ENCODE assay signal across 9 cellular contexts in the genomic region with DNA sequence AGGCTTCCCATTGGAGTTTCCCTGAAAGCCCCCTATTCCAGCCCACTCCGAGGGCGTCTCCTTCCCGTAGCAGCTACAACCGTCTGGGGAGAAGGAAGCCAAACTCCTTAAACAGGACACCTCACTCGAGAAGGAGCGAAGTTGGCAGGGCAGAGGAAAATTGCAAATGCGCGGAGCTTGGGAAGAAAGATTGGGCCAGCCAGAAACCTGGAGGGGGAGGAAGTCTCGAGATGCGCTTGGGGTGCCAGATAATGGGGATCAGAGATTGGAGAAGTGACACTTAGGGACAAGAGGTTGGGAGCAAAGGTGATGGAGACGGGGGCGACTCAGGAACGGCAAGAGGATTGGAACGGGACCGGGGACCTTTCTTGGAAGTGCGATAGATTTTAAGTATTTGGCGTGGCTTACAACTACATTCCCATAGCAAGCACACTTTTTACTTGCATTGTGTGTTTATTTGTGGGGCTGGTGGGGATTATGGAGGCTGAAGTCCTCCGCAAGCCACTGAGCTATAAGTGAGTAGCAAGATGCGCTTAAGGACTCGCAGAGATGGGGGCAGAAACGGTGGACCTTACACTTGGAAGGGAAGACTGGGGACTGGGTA. TPM values are rescaled to one million over a fixed set of nuclear protein-coding genes. Genes with fewer than 3 reads are reported as not detected.
A peak's percentile ranks its signal among the peaks of the same experiment; 100 is the strongest.
DNase-seq lines count a peak whose midpoint lies in the region; TF ChIP-seq lines count a peak whose summit lies in the region.
"Had no signal": no experiment of that assay in that cellular context is flagged by ENCODE, and none has a peak within 500 bp of the region (broad histone marks: within the 10 kb centered on the region; RNA-seq: fewer than 3 reads in every experiment).

No MANE protein-coding gene starts in this region.

- H3K27me3 Mint-ChIP-seq in osteocyte (ENCODE audit: unreplicated experiment), result peaks cover 85% of the 10 kb centered on the region

- no peak for TF ChIP-seq CTCF in GM13976 (IDR thresholded peaks at IDR 0.05; ENCODE audit: borderline replicate concordance, control extremely low read depth, extremely low read depth, insufficient read depth, missing control alignments)
- TF ChIP-seq CTCF in osteocyte (IDR thresholded peaks at IDR 0.05), result no peak
- TF ChIP-seq CTCF in transverse colon (IDR thresholded peaks at IDR 0.05), result no peak
- no peak for TF ChIP-seq CTCF in prostate gland (IDR thresholded peaks at IDR 0.05)

- peaks cover 37% of the 10 kb centered on the region for H3K4me1 ChIP-seq in ectodermal cell (ENCODE audit: control insufficient read depth, insufficient read depth, low read length)
- peaks cover 10 to 41% (median 33%) of the 10 kb centered on the region in 4 donors for H3K4me1 ChIP-seq in transverse colon
- H3K4me1 ChIP-seq in prostate gland (replicated peaks), result peaks cover 18% of the 10 kb centered on the region

- no peaks in the 10 kb centered on the region for H3K36me3 Mint-ChIP-seq in osteocyte (ENCODE audit: unreplicated experiment)

- no peak overlapping the region for H3K27ac Mint-ChIP-seq in osteocyte (ENCODE audit: unreplicated experiment)

- H3K4me3 Mint-ChIP-seq in osteocyte (ENCODE audit: unreplicated experiment), result peak overlapping the region; percentile 81

- in situ Hi-C loops in GM13976 (cut with MboI; ENCODE audit: low sequenced_read_pairs, unreplicated experiment), result no loop called here
- in situ Hi-C loops in transverse colon (cut with MboI; ENCODE audit: low pct_ligation_motif_present in 1 of 4, low pct_unique_long_range_greater_than_20kb in 1 of 4, low sequenced_read_pairs in 3 of 4), result no loop called here

- TF ChIP-seq POLR2A in transverse colon (IDR thresholded peaks at IDR 0.05) (no peak), prostate gland (IDR thresholded peaks at IDR 0.05) (no peak)

- peak overlapping the region; percentile 21 for H3K4me3 ChIP-seq in MG63
- peak overlapping the region; percentile 31 for H3K4me3 ChIP-seq in ectodermal cell (ENCODE audit: insufficient read depth, low read depth, low read length)
- H3K4me3 ChIP-seq in transverse colon, result peak overlapping the region in 2 of 4 donors; percentile 9 to 49
- peak overlapping the region in 1 of 2 donors; percentile 32 for H3K4me3 ChIP-seq in prostate gland

- 2 to 4% methylated on average over 17 to 20 of the region's 21 CpGs for WGBS in ectodermal cell, 2 experiments
- whole genome bisulfite sequencing in transverse colon (ENCODE audit: low coverage in 1 of 2), 2 donors, result 5 to 6% methylated on average over 11 to 20 of the region's 21 CpGs
- WGBS in prostate gland, result 4% methylated on average over 20 of the region's 21 CpGs

- H3K4me1 Mint-ChIP-seq in osteocyte (ENCODE audit: unreplicated experiment), result peaks cover 34% of the 10 kb centered on the region

- H3K9me3 Mint-ChIP-seq in osteocyte (ENCODE audit: unreplicated experiment), result no peaks in the 10 kb centered on the region

- DNase-seq in GM13976 (ENCODE audit: low spot score), result peak; percentile 27
- DNase-seq in MG63, result no peak
- no peak for DNase-seq in osteocyte (ENCODE audit: extremely low spot score, unreplicated experiment)
- no peak for DNase-seq in transverse colon
- no peak for DNase-seq in MV-4-11 (lab: John Stamatoyannopoulos, UW)
- DNase-seq in NK-92 (lab: John Stamatoyannopoulos, UW; ENCODE audit: unreplicated experiment), result no peak
- no peak for DNase-seq in prostate gland (ENCODE audit: low spot score)
- DNase-seq: activated CD4-positive, alpha-beta T cell treated with anti-CD3 and anti-CD28 coated beads for 1 hour had no signal

- H3K27me3 ChIP-seq in MG63 (peaks cover 44% of the 10 kb centered on the region), ectodermal cell (ENCODE audit: control insufficient read depth, insufficient read depth, low read length, poor library complexity, severe bottlenecking) (peaks cover 86% of the 10 kb centered on the region), transverse colon (peaks cover 93% of the 10 kb centered on the region), prostate gland (replicated peaks; ENCODE audit: insufficient read depth) (peaks cover 41% of the 10 kb centered on the region)

- H3K36me3 ChIP-seq in MG63, result no peaks in the 10 kb centered on the region
- H3K36me3 ChIP-seq in ectodermal cell (ENCODE audit: control insufficient read depth, insufficient read depth, low read length), result no peaks in the 10 kb centered on the region
- H3K36me3 ChIP-seq in transverse colon, result no peaks in the 10 kb centered on the region
- H3K36me3 ChIP-seq in prostate gland, result no peaks in the 10 kb centered on the region

- H3K9me3 ChIP-seq in MG63, result no peaks in the 10 kb centered on the region
- no peaks in the 10 kb centered on the region for H3K9me3 ChIP-seq in ectodermal cell (ENCODE audit: control insufficient read depth, low read length)
- H3K9me3 ChIP-seq in transverse colon, result no peaks in the 10 kb centered on the region
- no peaks in the 10 kb centered on the region for H3K9me3 ChIP-seq in prostate gland

- intact Hi-C loops in transverse colon (cut with DNase I; ENCODE audit: low total_unique reads) (no loop called here), prostate gland (cut with DNase I) (no loop called here)

- no peak overlapping the region for H3K27ac ChIP-seq in ectodermal cell (ENCODE audit: insufficient read depth, low read depth, low read length, poor library complexity, severe bottlenecking)
- no peak overlapping the region for H3K27ac ChIP-seq in transverse colon
- H3K27ac ChIP-seq in prostate gland, result no peak overlapping the region

- TF ChIP-seq EP300 in transverse colon (IDR thresholded peaks at IDR 0.05; ENCODE audit: low read depth), result no peak

RNA-seq across cellular contexts. Expression of gene HRK, which starts 0.9 kb away (rescaled TPM):
- total RNA-seq in MG63 (2014; rRNA removed; shearing (Covaris generic); ENCODE audit: low replicate concordance), result 0.16 TPM in 1 of 2 replicates, not detected in the other
- 0.39 TPM for polyA plus RNA-seq in ectodermal cell (2013, experiment 1 of 4)
- 0.57 TPM for polyA plus RNA-seq in ectodermal cell (2013, experiment 2 of 4)
- 0.21 TPM for polyA plus RNA-seq in ectodermal cell (2013, experiment 3 of 4)
- polyA plus RNA-seq in ectodermal cell (2013, experiment 4 of 4), result 0.28 TPM
- total RNA-seq in osteocyte (0.10 TPM in 1 of 2 replicates, not detected in the other), transverse colon (under 1 TPM in 1 of 4 donors, not detected in 3; 0.48 TPM), prostate gland (1 to 10 TPM in 1 of 2 donors, not detected in 1; 4.9 TPM)

RNA-seq across cellular contexts. Expression of gene FBXW8, which starts 30.4 kb away (rescaled TPM):
- 17.0 and 17.2 TPM in 2 replicates for total RNA-seq in MG63 (2014; rRNA removed; shearing (Covaris generic); ENCODE audit: low replicate concordance)
- polyA plus RNA-seq in ectodermal cell (2013, experiment 1 of 4), result 25.7 TPM
- 29.4 TPM for polyA plus RNA-seq in ectodermal cell (2013, experiment 2 of 4)
- polyA plus RNA-seq in ectodermal cell (2013, experiment 3 of 4), result 17.0 TPM
- 21.4 TPM for polyA plus RNA-seq in ectodermal cell (2013, experiment 4 of 4)
- total RNA-seq in osteocyte, result 32.1 and 33.6 TPM in 2 replicates
- total RNA-seq in transverse colon, result 10 to 100 TPM in 2 of 4 donors, 1 to 10 TPM in 2; 7.8 to 29.9 (median 10.3) TPM
- total RNA-seq in prostate gland, result 10 to 100 TPM; 20.8 to 26.7 TPM
